Comparison of ENCODE assay signal across 12 cellular contexts in genomic region chr12:47527816-47528215, GRCh38.
"Had no signal": no experiment of that assay in that cellular context is flagged by ENCODE, and none has a peak within 500 bp of the region (broad histone marks: within the 10 kb centered on the region; RNA-seq: fewer than 3 reads in every experiment).

No MANE protein-coding gene starts in this region.

- DNase-seq: activated CD4-positive, alpha-beta T cell treated with anti-CD3 and anti-CD28 coated beads, Interleukin-2, amount 50 U/mL, for 4 hours; activated effector memory CD4-positive, alpha-beta T cell treated with Interleukin-2 at 50 U/mL for 16 hours; activated T-cell treated with anti-CD3 and anti-CD28 coated beads, Interleukin-2, amount 50 U/mL, for 1 hour; aorta; effector CD8-positive, alpha-beta T cell; foreskin fibroblast; mammary epithelial cell; occipital lobe; stimulated activated naive CD4-positive, alpha-beta T cell; substantia nigra; T-helper 2 cell had no signal

- H3K4me3 ChIP-seq: prostate gland had no signal
